8 cellular contexts compared by ENCODE assay signal in the genomic region with DNA sequence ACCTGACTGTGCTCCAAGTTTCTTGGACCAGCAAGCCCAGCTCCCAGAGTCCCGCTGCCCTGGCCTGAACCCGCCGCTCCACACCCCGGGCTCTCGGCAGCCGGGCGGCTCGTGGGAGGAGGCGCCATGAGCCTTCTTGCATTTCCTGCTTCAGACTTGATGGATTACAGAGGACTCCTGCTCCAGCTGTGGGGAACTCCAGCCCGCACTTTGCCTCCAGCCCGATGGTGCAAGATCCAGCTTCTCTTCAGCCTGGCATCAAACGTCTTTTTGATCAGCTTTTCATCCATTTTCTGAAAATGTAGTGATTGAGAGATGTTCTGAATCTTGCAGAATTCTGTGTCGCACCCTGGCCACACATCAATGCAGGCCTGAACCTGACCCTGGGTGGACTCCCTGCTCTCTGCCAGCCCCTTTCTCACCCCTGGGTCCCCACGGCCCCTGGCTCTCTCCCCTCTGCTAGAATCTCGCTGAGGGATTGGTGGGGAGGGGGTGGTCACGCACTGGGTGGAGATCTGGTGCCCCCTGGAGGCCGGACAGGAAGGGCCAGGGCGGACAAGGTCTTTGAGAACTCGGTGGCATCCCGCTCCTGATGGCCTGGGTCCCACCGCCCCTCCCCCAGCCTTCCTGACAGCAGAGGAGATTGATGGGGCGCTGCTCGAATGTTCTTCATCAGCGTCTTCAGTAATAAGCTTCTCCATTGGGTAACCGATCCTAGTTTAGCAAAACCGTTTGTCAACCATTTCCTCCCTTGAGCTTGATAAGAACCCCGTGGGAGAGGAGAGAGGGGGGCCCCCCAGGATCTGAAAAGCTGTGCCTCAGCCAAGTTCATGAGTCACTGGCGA. TPM values are rescaled to one million over a fixed set of nuclear protein-coding genes. Genes with fewer than 3 reads are reported as not detected.
DNase-seq lines count a peak whose midpoint lies in the region; ATAC-seq and TF ChIP-seq lines count a peak whose summit lies in the region.

No MANE protein-coding gene starts in this region.

- H3K4me3 ChIP-seq in right atrium auricular region: peak overlapping the region; percentile 20 to 43
- peak overlapping the region; percentile 51 for H3K4me3 ChIP-seq in psoas muscle

- H3K36me3 Mint-ChIP-seq in T-helper 17 cell (ENCODE audit: low read depth): no peaks in the 10 kb centered on the region

- peak overlapping the region; percentile 66 to 78 for H3K27ac ChIP-seq in right atrium auricular region
- H3K27ac ChIP-seq in psoas muscle: peak overlapping the region; percentile 9

- peak overlapping the region; percentile 87 for H3K4me3 Mint-ChIP-seq in T-helper 17 cell

- no peaks in the 10 kb centered on the region for H3K27me3 Mint-ChIP-seq in T-helper 17 cell

- DNase-seq in GM04504 (ENCODE audit: low read depth): peak; percentile 79
- DNase-seq in NCI-H1092 treated with DMSO at 0.1 percent for 48 hours (lab: John Stamatoyannopoulos, UW): peak; percentile 85
- peak; percentile 58 to 77 (median 72) for DNase-seq in T-helper 17 cell
- DNase-seq in anterior cingulate cortex (lab: John Stamatoyannopoulos, UW): peak in 56 of 58 donors; percentile 40 to 91 (median 72)
- peak; percentile 93 for DNase-seq in right atrium auricular region (ENCODE audit: low spot score)
- peak; percentile 84 to 88 for DNase-seq in psoas muscle
- DNase-seq in ureter (ENCODE audit: low spot score): peak; percentile 87

- 1 to 3% (median 2%) methylated on average over 27 to 28 of the region's 28 CpGs for WGBS in psoas muscle, 3 donors

- H3K4me1 ChIP-seq in right atrium auricular region (peaks cover 0 to 14% of the 10 kb centered on the region in 2 donors), psoas muscle (peaks cover 6% of the 10 kb centered on the region)

- H3K36me3 ChIP-seq in right atrium auricular region: no peaks in the 10 kb centered on the region
- H3K36me3 ChIP-seq in psoas muscle (ENCODE audit: insufficient read depth in 1 of 2, low read depth in 1 of 2): no peaks in the 10 kb centered on the region

- peaks cover 20% of the 10 kb centered on the region for H3K4me1 Mint-ChIP-seq in T-helper 17 cell

- H3K9me3 ChIP-seq in T-helper 17 cell (ENCODE audit: control insufficient read depth, low read length, poor library complexity, severe bottlenecking) (no peaks in the 10 kb centered on the region), right atrium auricular region (no peaks in the 10 kb centered on the region), psoas muscle (no peaks in the 10 kb centered on the region)

- peak; percentile 96 for ATAC-seq in T-helper 17 cell
- ATAC-seq in psoas muscle: peak; percentile 49 to 83 (median 72)
- ATAC-seq in HG02970 (IDR thresholded peaks at IDR 0.05; ENCODE audit: low FRiP score, unreplicated experiment): no peak

- H3K27me3 ChIP-seq in right atrium auricular region (no peaks in the 10 kb centered on the region), psoas muscle (ENCODE audit: insufficient read depth in 3 of 3, low read length in 2 of 3) (peaks cover 0 to 56% (median 5%) of the 10 kb centered on the region in 3 donors)

- H3K27ac Mint-ChIP-seq in T-helper 17 cell: peak overlapping the region; percentile 92

- intact Hi-C loops in psoas muscle (cut with DNase I): no loop called here

- TF ChIP-seq CTCF in right atrium auricular region (IDR thresholded peaks at IDR 0.05) (peak; percentile 49 to 73), psoas muscle (IDR thresholded peaks at IDR 0.05) (peak; percentile 43)

RNA-seq across cellular contexts. Expression of a gene that starts 12.1 kb away (rescaled TPM):
- total RNA-seq in T-helper 17 cell: 1 to 10 TPM in 1 of 2 donors, under 1 TPM in 1; 0.55 to 2.4 TPM
- total RNA-seq in right atrium auricular region: 1 to 10 TPM in 1 of 2 donors, under 1 TPM in 1; 0.74 to 3.5 TPM
- total RNA-seq in psoas muscle: 1 to 10 TPM in 1 of 4 donors, under 1 TPM in 3; 0.30 to 1.1 (median 0.53) TPM
- under 1 TPM; 0.08 to 0.16 (median 0.16) TPM for polyA plus RNA-seq in psoas muscle
- 1.3 TPM for total RNA-seq in ureter
